In the genomic region with DNA sequence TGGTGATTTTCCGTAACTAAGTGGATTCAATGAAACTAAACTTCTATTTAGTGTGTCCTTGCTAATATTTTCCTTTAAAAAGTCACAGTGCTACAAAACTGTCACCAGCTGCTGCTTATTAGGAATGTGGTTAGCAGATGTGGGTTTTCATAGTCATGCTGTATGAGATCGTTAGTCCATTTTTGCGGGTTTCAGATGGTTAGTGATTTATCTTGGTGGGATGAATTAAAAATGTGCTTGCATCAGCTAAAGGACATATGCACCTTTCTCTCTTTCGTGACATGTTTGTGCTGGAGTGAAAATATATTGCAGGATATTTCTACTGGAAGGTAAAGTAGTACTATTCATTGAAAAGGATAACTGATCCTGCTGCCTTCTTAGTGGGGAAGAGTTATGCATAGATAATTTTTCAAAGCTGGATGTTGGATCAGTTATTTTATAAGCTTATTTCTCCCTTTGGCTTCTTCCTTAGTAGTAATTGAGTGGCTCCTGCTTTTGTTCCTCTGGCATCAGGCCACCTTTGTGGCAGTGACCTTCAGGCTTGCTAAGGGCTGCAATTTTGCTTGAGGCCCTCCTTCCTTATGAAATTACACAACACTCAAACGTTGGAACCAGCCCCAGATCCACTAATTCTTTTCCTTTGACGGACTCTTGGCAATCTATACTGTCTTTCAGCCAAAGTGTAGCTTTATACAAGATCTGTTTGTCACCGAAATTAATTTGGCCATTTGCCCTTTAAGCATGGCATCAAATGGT, we compare ENCODE assay signal across 9 cellular contexts. TPM values are rescaled to one million over a fixed set of nuclear protein-coding genes. Genes with fewer than 3 reads are reported as not detected.
DNase-seq lines count a peak whose midpoint lies in the region; ATAC-seq and TF ChIP-seq lines count a peak whose summit lies in the region.
"Had no signal": no experiment of that assay in that cellular context is flagged by ENCODE, and none has a peak within 500 bp of the region (broad histone marks: within the 10 kb centered on the region; RNA-seq: fewer than 3 reads in every experiment).

No MANE protein-coding gene starts in this region.

- no peak overlapping the region for H3K27ac Mint-ChIP-seq in activated naive CD4-positive, alpha-beta T cell treated with anti-CD3 and anti-CD28 coated beads for 36 hours

- peaks cover 4% of the 10 kb centered on the region for H3K4me1 Mint-ChIP-seq in activated naive CD4-positive, alpha-beta T cell treated with anti-CD3 and anti-CD28 coated beads for 36 hours (ENCODE audit: low read depth)

- H3K9me3 Mint-ChIP-seq in activated naive CD4-positive, alpha-beta T cell treated with anti-CD3 and anti-CD28 coated beads for 36 hours: no peaks in the 10 kb centered on the region

- peak overlapping the region; percentile 62 to 79 (median 72) for H3K27ac ChIP-seq in gastroesophageal sphincter

- H3K4me1 ChIP-seq in gastroesophageal sphincter: peaks cover 11 to 87% (median 28%) of the 10 kb centered on the region in 3 donors

- peaks cover 2% of the 10 kb centered on the region for H3K36me3 Mint-ChIP-seq in activated naive CD4-positive, alpha-beta T cell treated with anti-CD3 and anti-CD28 coated beads for 36 hours (ENCODE audit: low read depth)

- DNase-seq in GM03348 (ENCODE audit: low spot score) (peak; percentile 64), RPMI7951 (ENCODE audit: low read depth) (peak; percentile 96), sciatic nerve (ENCODE audit: low spot score) (peak; percentile 81), OCI-M2 (lab: John Stamatoyannopoulos, UW; ENCODE audit: unreplicated experiment) (no peak), GM20000 (ENCODE audit: low spot score) (no peak)
- no peak for DNase-seq in stimulated activated CD4-positive, alpha-beta T cell treated with anti-CD3 and anti-CD28 coated beads, Interleukin-4, amount 100 ng/mL, for 1 hour
- DNase-seq in activated naive CD4-positive, alpha-beta T cell treated with anti-CD3 and anti-CD28 coated beads for 36 hours: no peak
- DNase-seq: H7 had no signal

- intact Hi-C loops in sciatic nerve (cut with DNase I): no loop called here
- intact Hi-C loops in activated naive CD4-positive, alpha-beta T cell treated with anti-CD3 and anti-CD28 coated beads for 36 hours (cut with micrococcal nuclease): no loop called here

- no peaks in the 10 kb centered on the region for H3K9me3 ChIP-seq in gastroesophageal sphincter

- H3K4me3 Mint-ChIP-seq in activated naive CD4-positive, alpha-beta T cell treated with anti-CD3 and anti-CD28 coated beads for 36 hours: no peak overlapping the region

- no peak for TF ChIP-seq CTCF in gastroesophageal sphincter (IDR thresholded peaks at IDR 0.05)
- no peak for TF ChIP-seq CTCF in GM20000 (IDR thresholded peaks at IDR 0.05; ENCODE audit: extremely low read depth, missing control alignments)

- H3K27me3 Mint-ChIP-seq in activated naive CD4-positive, alpha-beta T cell treated with anti-CD3 and anti-CD28 coated beads for 36 hours (ENCODE audit: low read depth): no peaks in the 10 kb centered on the region

- no peak for TF ChIP-seq EP300 in gastroesophageal sphincter (IDR thresholded peaks at IDR 0.05)

- TF ChIP-seq POLR2A in gastroesophageal sphincter (IDR thresholded peaks at IDR 0.05): no peak

- peak; percentile 91 for ATAC-seq in gastroesophageal sphincter
- peak; percentile 93 for ATAC-seq in sciatic nerve

- H3K36me3 ChIP-seq in gastroesophageal sphincter: no peaks in the 10 kb centered on the region

- no peak overlapping the region for H3K4me3 ChIP-seq in gastroesophageal sphincter

- 4 to 8% methylated on average over 7 of the region's 7 CpGs for WGBS in gastroesophageal sphincter (ENCODE audit: low coverage in 1 of 2), 2 donors

- no peaks in the 10 kb centered on the region for H3K27me3 ChIP-seq in gastroesophageal sphincter

- CTCF ChIA-PET in activated naive CD4-positive, alpha-beta T cell treated with anti-CD3 and anti-CD28 coated beads for 36 hours (lab: Charles Lee): interaction anchor here (0.6 kb wide), 1 partner anchor 1403 kb away, joined by 4 read pairs; no protein-coding TSS in a partner anchor

RNA-seq across cellular contexts. Expression of gene SNTB2, which starts 7.5 kb away (rescaled TPM):
- total RNA-seq in RPMI7951 (2014; rRNA removed; shearing (Covaris generic)): 25.8 and 26.2 TPM in 2 replicates
- 100 to 1,000 TPM in 1 of 4 donors, 10 to 100 TPM in 3; 39.1 to 137 (median 43.0) TPM for total RNA-seq in gastroesophageal sphincter
- 64.0 TPM for total RNA-seq in sciatic nerve
- total RNA-seq in activated naive CD4-positive, alpha-beta T cell treated with anti-CD3 and anti-CD28 coated beads for 36 hours: 1 to 10 TPM; 7.3 to 7.8 TPM

RNA-seq across cellular contexts. Expression of gene UTP4, which starts 47.0 kb away (rescaled TPM):
- total RNA-seq in RPMI7951 (2014; rRNA removed; shearing (Covaris generic)): 13.1 and 22.5 TPM in 2 replicates
- 10 to 100 TPM; 16.4 to 36.2 (median 25.8) TPM for total RNA-seq in gastroesophageal sphincter
- 40.1 TPM for total RNA-seq in sciatic nerve
- total RNA-seq in activated naive CD4-positive, alpha-beta T cell treated with anti-CD3 and anti-CD28 coated beads for 36 hours: 10 to 100 TPM; 62.6 to 69.8 TPM

RNA-seq across cellular contexts. Expression of gene CHTF8, which starts 47.0 kb away (rescaled TPM):
- 58.3 and 65.0 TPM in 2 replicates for total RNA-seq in RPMI7951 (2014; rRNA removed; shearing (Covaris generic))
- total RNA-seq in gastroesophageal sphincter: 100 to 1,000 TPM in 1 of 4 donors, 10 to 100 TPM in 3; 44.0 to 102 (median 61.9) TPM
- 65.1 TPM for total RNA-seq in sciatic nerve
- total RNA-seq in activated naive CD4-positive, alpha-beta T cell treated with anti-CD3 and anti-CD28 coated beads for 36 hours: 100 to 1,000 TPM; 114 to 117 TPM

Comparison
In these comparisons a context has a peak if more than half of its experiments do, and no peak if none do; other contexts are left out.
1. DNase-seq: peak in GM03348 (single experiment), RPMI7951 (single experiment) and sciatic nerve (single experiment); none in stimulated activated CD4-positive, alpha-beta T cell treated with anti-CD3 and anti-CD28 coated beads, Interleukin-4, amount 100 ng/mL, for 1 hour (single experiment), OCI-M2 (single experiment), activated naive CD4-positive, alpha-beta T cell treated with anti-CD3 and anti-CD28 coated beads for 36 hours (single experiment) and GM20000 (single experiment).